In the genomic region with DNA sequence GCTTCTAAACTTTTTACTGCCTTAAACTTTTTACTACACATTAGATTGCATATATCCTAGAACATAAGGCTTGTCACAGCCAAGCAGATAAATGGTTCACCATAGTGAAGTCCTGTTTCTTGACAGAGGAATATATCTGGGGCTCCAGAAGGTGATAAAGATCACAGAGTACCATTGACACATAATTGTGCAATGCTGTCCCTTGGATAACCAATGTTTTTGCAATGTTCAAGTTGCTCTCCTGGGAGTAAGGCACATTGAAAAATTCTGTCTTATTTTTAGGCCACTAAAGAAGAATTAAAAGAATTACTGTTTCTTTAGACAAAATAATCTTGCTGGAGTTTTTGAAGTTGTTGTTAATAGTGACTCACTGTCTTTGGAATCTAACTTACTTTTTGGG, we compare ENCODE assay signal across 18 cellular contexts.
"Had no signal": no experiment of that assay in that cellular context is flagged by ENCODE, and none has a peak within 500 bp of the region (broad histone marks: within the 10 kb centered on the region; RNA-seq: fewer than 3 reads in every experiment).

No MANE protein-coding gene starts in this region.

- H3K27ac ChIP-seq: body of pancreas, coronary artery, esophagus squamous epithelium, gastroesophageal sphincter, left lung, pancreas, tibial artery had no signal

- H3K4me1 ChIP-seq: body of pancreas, esophagus squamous epithelium, gastroesophageal sphincter, left lung, pancreas had no signal

- DNase-seq: activated CD4-positive, alpha-beta memory T cell treated with anti-CD3 and anti-CD28 coated beads, Interleukin-2, amount 10 ng/mL, durations not matched to agents 7 days and 5 days; activated CD4-positive, alpha-beta T cell treated with anti-CD3 and anti-CD28 coated beads for 4 hours; activated naive CD4-positive, alpha-beta T cell treated with anti-CD3 and anti-CD28 coated beads, Interleukin-2, amount 10 ng/mL, durations not matched to agents 7 days and 5 days; activated T-cell treated with anti-CD3 and anti-CD28 coated beads, Interleukin-2, amount 50 U/mL, for 24 hours; body of pancreas; central memory CD4-positive, alpha-beta T cell; effector CD4-positive, alpha-beta T cell; esophagus squamous epithelium; left lung; mucosa of descending colon; naive thymus-derived CD4-positive, alpha-beta T cell; pancreas; stimulated activated CD4-positive, alpha-beta T cell treated with anti-CD3 and anti-CD28 coated beads, Interleukin-2, amount 100 ng/mL, for 48 hours; T-helper 17 cell; tibial artery had no signal

- H3K9me3 ChIP-seq: body of pancreas, esophagus squamous epithelium, gastroesophageal sphincter, left lung, mucosa of descending colon, pancreas, tibial artery had no signal

- H3K27me3 ChIP-seq: body of pancreas, esophagus squamous epithelium, gastroesophageal sphincter, left lung, pancreas, tibial artery had no signal

- H3K4me3 ChIP-seq: body of pancreas, coronary artery, esophagus squamous epithelium, gastroesophageal sphincter, left lung, mucosa of descending colon, pancreas, tibial artery had no signal

- H3K36me3 ChIP-seq: esophagus squamous epithelium, gastroesophageal sphincter, left lung, pancreas, tibial artery had no signal

- ATAC-seq: body of pancreas; gastroesophageal sphincter; left lung; mucosa of descending colon; naive thymus-derived CD4-positive, alpha-beta T cell; pancreas; stimulated activated memory B cell treated with anti-CD40 and anti-IgM and Interleukin-4, amounts not matched to agents 10 μg/mL and 1 μg/mL and 100 μg/mL, for 72 hours; T-helper 17 cell had no signal
